In the genomic region with DNA sequence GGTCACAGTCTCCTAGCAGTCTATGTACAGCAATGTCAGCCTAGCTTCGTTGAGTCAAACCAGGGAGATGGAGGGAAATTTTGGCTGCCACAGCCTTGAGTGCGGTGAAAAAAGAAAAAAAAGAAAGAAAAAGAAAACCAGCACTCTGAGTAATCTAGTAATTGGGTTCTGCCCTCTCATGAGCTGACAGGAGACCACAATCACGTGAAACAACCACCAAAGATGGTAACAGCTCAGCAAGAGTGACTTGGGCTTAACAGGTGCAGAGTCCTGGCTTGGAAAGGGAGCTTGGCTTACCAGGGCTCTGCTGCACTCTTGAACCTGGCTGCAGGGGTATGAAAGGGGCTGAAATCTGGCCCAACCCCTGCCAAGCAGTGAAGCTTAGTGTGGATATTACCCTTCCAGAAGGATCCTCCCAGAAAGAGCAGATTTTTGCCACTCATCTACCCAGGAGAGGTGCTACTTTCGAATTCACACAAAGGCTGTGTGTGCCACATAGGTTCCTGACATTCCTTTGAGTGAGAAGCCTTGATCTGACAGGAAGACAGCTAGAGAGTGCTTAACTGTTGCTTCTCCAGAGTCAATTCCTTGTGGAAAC, we compare ENCODE assay signal across 8 cellular contexts.
DNase-seq lines count a peak whose midpoint lies in the region; ATAC-seq and FAIRE-seq lines count a peak whose summit lies in the region.

No MANE protein-coding gene starts in this region.

- peak; percentile 35 for DNase-seq in activated CD8-positive, alpha-beta memory T cell treated with anti-CD3 and anti-CD28 coated beads, Interleukin-2, amount 50 U/mL, for 24 hours (ENCODE audit: extremely low read depth)
- peak in 8 of 9 donors; percentile 70 to 84 (median 79) for DNase-seq in naive thymus-derived CD4-positive, alpha-beta T cell
- DNase-seq in frontal cortex (ENCODE audit: low spot score in 2 of 2) (no peak), NOMO-1 treated with DMSO at 0.1 percent for 48 hours (lab: John Stamatoyannopoulos, UW; ENCODE audit: unreplicated experiment) (no peak), NCI-H1092 treated with DMSO at 0.1 percent for 48 hours (lab: John Stamatoyannopoulos, UW) (no peak), NCI-H2227 treated with DMSO at 0.1 percent for 48 hours (lab: John Stamatoyannopoulos, UW) (no peak)

- H3K27ac ChIP-seq in naive thymus-derived CD4-positive, alpha-beta T cell (ENCODE audit: low read depth, low read length) = peak overlapping the region; percentile 44

- POLR2A ChIA-PET in naive thymus-derived CD4-positive, alpha-beta T cell (lab: Charles Lee) = interaction anchor here (0.9 to 3.3 kb wide), 10 partner anchors 9 to 362 kb away, joined by 3 to 14 read pairs (median 4); no protein-coding TSS in a partner anchor

- H3K4me1 ChIP-seq in naive thymus-derived CD4-positive, alpha-beta T cell (ENCODE audit: control insufficient read depth in 2 of 2, insufficient read depth in 2 of 2, low read length in 2 of 2) = peaks cover 29 to 34% of the 10 kb centered on the region in 2 donors

- CTCF ChIA-PET in naive thymus-derived CD4-positive, alpha-beta T cell (lab: Charles Lee) = interaction anchor here (0.7 to 2.3 kb wide), 6 partner anchors 8 to 420 kb away, joined by 3 to 13 read pairs (median 4); no protein-coding TSS in a partner anchor

- H3K4me3 Mint-ChIP-seq in naive thymus-derived CD4-positive, alpha-beta T cell = peak overlapping the region; percentile 37 to 80 (median 70)

- peaks cover 24 to 70% (median 60%) of the 10 kb centered on the region in 7 donors for H3K4me1 Mint-ChIP-seq in naive thymus-derived CD4-positive, alpha-beta T cell

- H3K9me3 ChIP-seq in naive thymus-derived CD4-positive, alpha-beta T cell (ENCODE audit: control insufficient read depth in 2 of 3, low read length in 3 of 3) = no peaks in the 10 kb centered on the region

- H3K36me3 ChIP-seq in naive thymus-derived CD4-positive, alpha-beta T cell (ENCODE audit: control insufficient read depth in 2 of 3, insufficient read depth in 3 of 3, low read length in 3 of 3) = no peaks in the 10 kb centered on the region

- peak overlapping the region; percentile 12 for H3K4me3 ChIP-seq in naive thymus-derived CD4-positive, alpha-beta T cell (ENCODE audit: low read length)

- FAIRE-seq in frontal cortex (lab: Jason Lieb, UNC) = no peak

- intact Hi-C loops in naive thymus-derived CD4-positive, alpha-beta T cell (cut with micrococcal nuclease) = loop anchor here (1.0 to 10.0 kb wide), 11 partner anchors 9 to 1054 kb away; partner anchors contain the start of genes PGM2 (in 1 of the 2), RELL1 (in 1 of the 2), RFC1 (in 1 of the 2) and TLR6 (in 1 of the 2)

- ATAC-seq in GM19351 (IDR thresholded peaks at IDR 0.05; ENCODE audit: unreplicated experiment) (peak; percentile 86), HG03342 (IDR thresholded peaks at IDR 0.05; ENCODE audit: unreplicated experiment) (peak; percentile 89)
- peak; percentile 96 for ATAC-seq in naive thymus-derived CD4-positive, alpha-beta T cell

- no peaks in the 10 kb centered on the region for H3K27me3 ChIP-seq in naive thymus-derived CD4-positive, alpha-beta T cell (ENCODE audit: control insufficient read depth in 2 of 2, insufficient read depth in 2 of 2, low read length in 2 of 2)

- H3K9me3 Mint-ChIP-seq in naive thymus-derived CD4-positive, alpha-beta T cell = peaks cover 0 to 7% (median 0%) of the 10 kb centered on the region in 11 donors

- peaks cover 0 to 13% (median 0%) of the 10 kb centered on the region in 5 donors for H3K36me3 Mint-ChIP-seq in naive thymus-derived CD4-positive, alpha-beta T cell

- peak overlapping the region; percentile 65 to 96 (median 85) for H3K27ac Mint-ChIP-seq in naive thymus-derived CD4-positive, alpha-beta T cell

- peaks cover 0 to 45% (median 0%) of the 10 kb centered on the region in 5 donors for H3K27me3 Mint-ChIP-seq in naive thymus-derived CD4-positive, alpha-beta T cell

Comparison
In these comparisons a context has a peak if more than half of its experiments do, and no peak if none do; other contexts are left out.
1. DNase-seq: peak in activated CD8-positive, alpha-beta memory T cell treated with anti-CD3 and anti-CD28 coated beads, Interleukin-2, amount 50 U/mL, for 24 hours (single experiment) and naive thymus-derived CD4-positive, alpha-beta T cell (8 of 9); none in frontal cortex (0 of 2), NOMO-1 treated with DMSO at 0.1 percent for 48 hours (single experiment), NCI-H1092 treated with DMSO at 0.1 percent for 48 hours (single experiment) and NCI-H2227 treated with DMSO at 0.1 percent for 48 hours (single experiment).
2. Peak in every context shown above with its lines, with median percentiles within 50 percentile points of each other: ATAC-seq.